2 cellular contexts compared by ENCODE assay signal in genomic region chr20:4113996-4114603, GRCh38.
TF ChIP-seq lines count a peak whose summit lies in the region.

No MANE protein-coding gene starts in this region.

TF ChIP-seq in SK-N-SH, 30 proteins besides CTCF, POLR2A, EP300 and RAD21 (continued from another document):
- no peak for TF ChIP-seq USF2 (IDR thresholded peaks at IDR 0.05; ENCODE audit: borderline replicate concordance, low read depth, low read length)
- peak; percentile 54 for TF ChIP-seq CHD2 (IDR thresholded peaks at IDR 0.05; ENCODE audit: low read length, partially characterized antibody)
- no peak for TF ChIP-seq YY1 (IDR thresholded peaks at IDR 0.05; ENCODE audit: low read depth)
- no peak for TF ChIP-seq TCF12 (IDR thresholded peaks at IDR 0.05)
- TF ChIP-seq REST (IDR thresholded peaks at IDR 0.05; ENCODE audit: low read depth, low read length) = no peak

TF ChIP-seq in SK-N-SH treated with all-trans-retinoic acid at 6 μM for 48 hours, 23 proteins besides CTCF, POLR2A, EP300 and RAD21 (continued from another document):
- TF ChIP-seq TSHZ2 (CRISPR knock-in tag; IDR thresholded peaks at IDR 0.05) (no peak), ARNTL (CRISPR knock-in tag; IDR thresholded peaks at IDR 0.05; ENCODE audit: borderline replicate concordance, low read depth) (no peak), OSR1 (CRISPR knock-in tag; IDR thresholded peaks at IDR 0.05) (no peak), TOX (CRISPR knock-in tag; IDR thresholded peaks at IDR 0.05; ENCODE audit: borderline replicate concordance) (no peak), CREB5 (CRISPR knock-in tag; IDR thresholded peaks at IDR 0.05; ENCODE audit: low read depth) (no peak), ZFP3 (CRISPR knock-in tag; IDR thresholded peaks at IDR 0.05) (no peak), ZFP30 (CRISPR knock-in tag; IDR thresholded peaks at IDR 0.05) (no peak), ZC3H10 (CRISPR knock-in tag; IDR thresholded peaks at IDR 0.05) (no peak), GLIS3 (CRISPR knock-in tag; IDR thresholded peaks at IDR 0.05) (no peak), TCF4 (CRISPR knock-in tag; IDR thresholded peaks at IDR 0.05; ENCODE audit: borderline replicate concordance) (no peak), RARB (CRISPR knock-in tag; IDR thresholded peaks at IDR 0.05) (no peak)
